Comparison of ENCODE assay signal across 8 cellular contexts in genomic region chr12:56631790-56632700, GRCh38. TPM values are rescaled to one million over a fixed set of nuclear protein-coding genes. Genes with fewer than 3 reads are reported as not detected.
A peak's percentile ranks its signal among the peaks of the same experiment; 100 is the strongest.
DNase-seq lines count a peak whose midpoint lies in the region; ATAC-seq and TF ChIP-seq lines count a peak whose summit lies in the region.

No MANE protein-coding gene starts in this region.

- H3K4me2 ChIP-seq in MM.1S (ENCODE audit: low read depth, low read length), result peak overlapping the region; percentile 70

- H2AFZ ChIP-seq in ACC112 (ENCODE audit: low read length, unreplicated experiment) (no peak overlapping the region), MM.1S (ENCODE audit: low read length) (no peak overlapping the region)

- H3K9me3 Mint-ChIP-seq in WTC11, result no peaks in the 10 kb centered on the region
- H3K9me3 Mint-ChIP-seq in chondrocyte (ENCODE audit: low read depth), result no peaks in the 10 kb centered on the region

- H3K27ac ChIP-seq in ACC112 (ENCODE audit: low read depth, low read length) (no peak overlapping the region), MM.1S (ENCODE audit: low read length) (peak overlapping the region; percentile 70)

- H4K20me1 ChIP-seq in MM.1S (ENCODE audit: insufficient read depth, low read length), result no peaks in the 10 kb centered on the region

- DNase-seq in MM.1S (peak; percentile 50), WTC11 (ENCODE audit: low spot score) (peak; percentile 82), chondrocyte (ENCODE audit: low spot score) (no peak), left kidney (ENCODE audit: low read depth, low spot score) (peak; percentile 82)
- DNase-seq in stimulated activated CD4-positive, alpha-beta T cell treated with anti-CD3 and anti-CD28 coated beads, Interleukin-4, amount 100 ng/mL, for 1 hour, result peak; percentile 65

- CTCF ChIA-PET in WTC11 (lab: Charles Lee), result interaction anchor here (0.5 to 1.8 kb wide), 2 partner anchors 58 to 370 kb away, joined by 4 read pairs; no protein-coding TSS in a partner anchor

- no peak for TF ChIP-seq CTCF in MM.1S (IDR thresholded peaks at IDR 0.05; ENCODE audit: low read length)
- TF ChIP-seq CTCF in WTC11 (IDR thresholded peaks at IDR 0.05), result no peak
- TF ChIP-seq CTCF in chondrocyte (IDR thresholded peaks at IDR 0.05), result no peak

- peak; percentile 16 for ATAC-seq in GM18868 (IDR thresholded peaks at IDR 0.05; ENCODE audit: unreplicated experiment)
- ATAC-seq in WTC11, result peak; percentile 29
- ATAC-seq in GM19035 (IDR thresholded peaks at IDR 0.05; ENCODE audit: unreplicated experiment), result no peak

- peaks cover 58% of the 10 kb centered on the region for H3K4me1 Mint-ChIP-seq in WTC11
- H3K4me1 Mint-ChIP-seq in chondrocyte (ENCODE audit: low read depth), result peaks cover 66% of the 10 kb centered on the region

- 0 out of 2 replicates have a peak, but pooled peaks cover under 1% of the 10 kb centered on the region for H3K36me3 ChIP-seq in ACC112 (ENCODE audit: insufficient read depth, low read length)
- H3K36me3 ChIP-seq in MM.1S (replicated peaks; ENCODE audit: insufficient read depth, low read length), result no peaks in the 10 kb centered on the region

- H3K9me3 ChIP-seq in MM.1S (replicated peaks; ENCODE audit: insufficient read depth, low read length), result no peaks in the 10 kb centered on the region

- peak overlapping the region; percentile 72 for H3K27ac Mint-ChIP-seq in WTC11
- peak overlapping the region; percentile 97 for H3K27ac Mint-ChIP-seq in chondrocyte (ENCODE audit: unreplicated experiment)

- H3K9ac ChIP-seq in MM.1S (ENCODE audit: low read length), result peak overlapping the region; percentile 39; the same call in 1 of the 2 replicates

- peaks cover 63% of the 10 kb centered on the region for H3F3A ChIP-seq in MM.1S (ENCODE audit: insufficient read depth, low read length)

- no peaks in the 10 kb centered on the region for H3K36me3 Mint-ChIP-seq in WTC11
- H3K36me3 Mint-ChIP-seq in chondrocyte (ENCODE audit: low read depth), result no peaks in the 10 kb centered on the region

- peaks cover 78% of the 10 kb centered on the region for H3K79me2 ChIP-seq in ACC112 (ENCODE audit: control insufficient read depth, insufficient read depth, low read length, unreplicated experiment)
- H3K79me2 ChIP-seq in MM.1S (ENCODE audit: low read length), result peaks cover 91% of the 10 kb centered on the region

- POLR2A ChIA-PET in WTC11 (lab: Charles Lee), result no interaction called here

- H3K4me1 ChIP-seq in ACC112 (ENCODE audit: control insufficient read depth, insufficient read depth, low read length, unreplicated experiment), result peaks cover 39% of the 10 kb centered on the region
- H3K4me1 ChIP-seq in MM.1S (ENCODE audit: low read length), result peaks cover 33% of the 10 kb centered on the region

- no peaks in the 10 kb centered on the region for H3K9me2 ChIP-seq in MM.1S (replicated peaks; ENCODE audit: insufficient read depth, low read length)

- H3K4me3 ChIP-seq in ACC112 (ENCODE audit: low read depth, low read length) (peak overlapping the region; percentile 84; the same call in 1 of the 2 replicates), MM.1S (ENCODE audit: low read length) (peak overlapping the region; percentile 39)

- H3K4me3 Mint-ChIP-seq in WTC11 (peak overlapping the region; percentile 97), chondrocyte (ENCODE audit: unreplicated experiment) (peak overlapping the region; percentile 94)

- H3K27me3 Mint-ChIP-seq in WTC11 (ENCODE audit: low read depth) (no peaks in the 10 kb centered on the region), chondrocyte (ENCODE audit: low read depth) (no peaks in the 10 kb centered on the region)

- H3K27me3 ChIP-seq in ACC112 (ENCODE audit: insufficient read depth, low read length) (no peaks in the 10 kb centered on the region), MM.1S (replicated peaks; ENCODE audit: insufficient read depth, low read length) (no peaks in the 10 kb centered on the region)

TF ChIP-seq in WTC11, 78 proteins besides CTCF, POLR2A, EP300 and RAD21:
- TF ChIP-seq ATF6 (CRISPR knock-in tag; IDR thresholded peaks at IDR 0.05), result no peak
- TF ChIP-seq NFYB (CRISPR knock-in tag; conservative IDR thresholded peaks at IDR 0.05; ENCODE audit: low read depth), result no peak
- peak; percentile 41; the same call in 1 of the 2 replicates for TF ChIP-seq SP1 (CRISPR knock-in tag; conservative IDR thresholded peaks at IDR 0.05)
- no peak for TF ChIP-seq ATF2 (CRISPR knock-in tag; IDR thresholded peaks at IDR 0.05; ENCODE audit: borderline replicate concordance, low read depth)
- no peak for TF ChIP-seq USF1 (CRISPR knock-in tag; IDR thresholded peaks at IDR 0.05)
- TF ChIP-seq ARID4B (CRISPR knock-in tag; IDR thresholded peaks at IDR 0.05; ENCODE audit: borderline replicate concordance), result no peak
- no peak for TF ChIP-seq E2F1 (CRISPR knock-in tag; IDR thresholded peaks at IDR 0.05)

RNA-seq across cellular contexts. Expression of gene BAZ2A, which starts 1.9 kb away (rescaled TPM):
- total RNA-seq in WTC11 (2021) (103 to 114 TPM (median 108 TPM) in 3 replicates), chondrocyte (65.2 to 72.8 TPM (median 71.2 TPM) in 3 replicates)

RNA-seq across cellular contexts. Expression of gene ATP5F1B, which starts 13.7 kb away (rescaled TPM):
- total RNA-seq in WTC11 (2021) (971 to 1,064 TPM (median 1,005 TPM) in 3 replicates), chondrocyte (380 to 467 TPM (median 398 TPM) in 3 replicates)

RNA-seq across cellular contexts. Expression of gene PTGES3, which starts 56.0 kb away (rescaled TPM):
- total RNA-seq in WTC11 (2021) (394 to 436 TPM (median 420 TPM) in 3 replicates), chondrocyte (123 to 156 TPM (median 127 TPM) in 3 replicates)
